In genomic region chr11:2268911-2269600, GRCh38 we compare ENCODE assay signal across 8 cellular contexts. TPM values are rescaled to one million over a fixed set of nuclear protein-coding genes. Genes with fewer than 3 reads are reported as not detected.
DNase-seq lines count a peak whose midpoint lies in the region; ATAC-seq and TF ChIP-seq lines count a peak whose summit lies in the region.

No MANE protein-coding gene starts in this region.

- H3K27me3 Mint-ChIP-seq in chondrocyte (ENCODE audit: low read depth) = peaks cover 47% of the 10 kb centered on the region
- peaks cover 11% of the 10 kb centered on the region for H3K27me3 Mint-ChIP-seq in memory B cell

- no peak for TF ChIP-seq CTCF in chondrocyte (IDR thresholded peaks at IDR 0.05)

- ATAC-seq in activated CD4-positive, CD25-positive, alpha-beta regulatory T cell treated with anti-CD3 and anti-CD28 coated beads, Interleukin-2, amount 50 U/mL, for 24 hours = peak; percentile 69
- ATAC-seq in memory B cell (ENCODE audit: low read depth) (peak; percentile 34), HG03460 (IDR thresholded peaks at IDR 0.05; ENCODE audit: unreplicated experiment) (no peak)

- DNase-seq in NCI-H1417 (lab: John Stamatoyannopoulos, UW) = peak in 2 of 3 experiments; percentile 84 to 85
- no peak for DNase-seq in NCI-H1417 treated with DMSO at 0.1 percent for 48 hours (lab: John Stamatoyannopoulos, UW)
- DNase-seq in chondrocyte (ENCODE audit: low spot score) = no peak
- no peak for DNase-seq in memory B cell (ENCODE audit: low spot score in 2 of 2)
- peak; percentile 20 for DNase-seq in stimulated activated CD8-positive, alpha-beta memory T cell treated with anti-CD3 and anti-CD28 coated beads, Interleukin-15, amount 100 ng/mL, for 1 hour (ENCODE audit: low read depth)
- DNase-seq in DMS114 treated with DMSO at 0.1 percent for 48 hours (lab: John Stamatoyannopoulos, UW; ENCODE audit: unreplicated experiment) = no peak

- peak overlapping the region; percentile 49 for H3K4me3 Mint-ChIP-seq in chondrocyte (ENCODE audit: unreplicated experiment)
- H3K4me3 Mint-ChIP-seq in memory B cell = peak overlapping the region; percentile 73

- H3K36me3 Mint-ChIP-seq in chondrocyte (ENCODE audit: low read depth) (no peaks in the 10 kb centered on the region), memory B cell (no peaks in the 10 kb centered on the region)

- H3K9me3 Mint-ChIP-seq in chondrocyte (ENCODE audit: low read depth) (no peaks in the 10 kb centered on the region), memory B cell (no peaks in the 10 kb centered on the region)

- H3K4me1 Mint-ChIP-seq in chondrocyte (ENCODE audit: low read depth) = no peaks in the 10 kb centered on the region
- H3K4me1 Mint-ChIP-seq in memory B cell = peaks cover 23% of the 10 kb centered on the region

- H3K27ac Mint-ChIP-seq in chondrocyte (ENCODE audit: unreplicated experiment) = no peak overlapping the region
- H3K27ac Mint-ChIP-seq in memory B cell = no peak overlapping the region

RNA-seq across cellular contexts. Expression of gene ASCL2, which starts 1.3 kb away (rescaled TPM):
- total RNA-seq in chondrocyte = not detected in 3 replicates

RNA-seq across cellular contexts. Expression of gene C11orf21, which starts 32.7 kb away (rescaled TPM):
- not detected in 3 replicates for total RNA-seq in chondrocyte

RNA-seq across cellular contexts. Expression of gene TSPAN32, which starts 32.8 kb away (rescaled TPM):
- not detected in 3 replicates for total RNA-seq in chondrocyte

Comparison
In these comparisons a context has a peak if more than half of its experiments do, and no peak if none do; other contexts are left out.
1. DNase-seq: peak in NCI-H1417 (2 of 3) and stimulated activated CD8-positive, alpha-beta memory T cell treated with anti-CD3 and anti-CD28 coated beads, Interleukin-15, amount 100 ng/mL, for 1 hour (single experiment); none in NCI-H1417 treated with DMSO at 0.1 percent for 48 hours (single experiment), chondrocyte (single experiment), memory B cell (0 of 2) and DMS114 treated with DMSO at 0.1 percent for 48 hours (single experiment).